16 cellular contexts compared by ENCODE assay signal in the genomic region with DNA sequence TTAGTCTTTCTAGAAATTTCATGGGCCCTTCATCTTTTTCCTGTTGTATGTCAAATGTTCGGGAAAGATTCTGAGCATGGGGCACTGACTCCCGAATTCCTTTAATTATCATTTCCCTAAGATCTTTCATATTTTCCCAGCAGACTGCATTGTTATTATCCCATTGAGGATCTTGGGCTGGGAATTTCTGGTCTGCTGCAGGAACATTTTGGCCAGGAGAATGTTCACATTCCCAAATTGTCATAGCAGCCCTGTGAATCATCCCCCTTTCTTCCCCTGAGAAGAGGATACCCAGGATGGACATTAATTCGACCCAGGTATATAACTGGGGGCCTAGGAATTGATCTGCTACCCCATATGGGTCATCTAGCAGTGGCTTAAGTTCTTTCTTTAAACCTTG.
"Had no signal": no experiment of that assay in that cellular context is flagged by ENCODE, and none has a peak within 500 bp of the region (broad histone marks: within the 10 kb centered on the region; RNA-seq: fewer than 3 reads in every experiment).

No MANE protein-coding gene starts in this region.

- H3K79me2 ChIP-seq: hepatocyte had no signal

- H3K4me1 ChIP-seq: ascending aorta, lower lobe of right lung, suprapubic skin had no signal

- H3K36me3 ChIP-seq: cardiac muscle cell, lower lobe of right lung, suprapubic skin had no signal

- H2AFZ ChIP-seq: hepatocyte had no signal

- ATAC-seq: activated CD8-positive, alpha-beta T cell treated with anti-CD3 and anti-CD28 coated beads, Interleukin-2, amount 10 ng/mL, durations not matched to agents 7 days and 5 days; lower lobe of right lung; stimulated activated naive CD8-positive, alpha-beta T cell treated with anti-CD3 and anti-CD28 coated beads, Interleukin-15, Interleukin-2, amounts not matched to agents 100 U/mL and 50 U/mL, for 24 hours; T-helper 17 cell; WTC11 had no signal

- H3K4me3 ChIP-seq: ascending aorta, cardiac muscle cell, hepatocyte, lower lobe of right lung, suprapubic skin had no signal

- H3K4me2 ChIP-seq: hepatocyte had no signal

- H3K27me3 ChIP-seq: ascending aorta, cardiac muscle cell, hepatocyte, suprapubic skin had no signal

- H3K27ac ChIP-seq: ascending aorta, cardiac muscle cell, hepatocyte, lower lobe of right lung, suprapubic skin had no signal

- DNase-seq: activated CD4-positive, alpha-beta T cell treated with anti-CD3 and anti-CD28 coated beads for 48 hours; activated CD8-positive, alpha-beta memory T cell treated with anti-CD3 and anti-CD28 coated beads, Interleukin-2, amount 50 U/mL, for 48 hours; activated CD8-positive, alpha-beta T cell treated with anti-CD3 and anti-CD28 coated beads, Interleukin-2, amount 10 ng/mL, durations not matched to agents 7 days and 5 days; activated naive CD4-positive, alpha-beta T cell; lower lobe of right lung; midbrain; naive B cell; nucleus accumbens; stimulated activated CD4-positive, alpha-beta T cell treated with anti-CD3 and anti-CD28 coated beads, Interleukin-2, amount 100 ng/mL, for 48 hours; stimulated activated naive CD8-positive, alpha-beta T cell treated with anti-CD3 and anti-CD28 coated beads, Interleukin-15, Interleukin-2, amounts not matched to agents 100 U/mL and 50 U/mL, for 24 hours; T-helper 17 cell had no signal
